Comparison of ENCODE assay signal across 8 cellular contexts in the genomic region with DNA sequence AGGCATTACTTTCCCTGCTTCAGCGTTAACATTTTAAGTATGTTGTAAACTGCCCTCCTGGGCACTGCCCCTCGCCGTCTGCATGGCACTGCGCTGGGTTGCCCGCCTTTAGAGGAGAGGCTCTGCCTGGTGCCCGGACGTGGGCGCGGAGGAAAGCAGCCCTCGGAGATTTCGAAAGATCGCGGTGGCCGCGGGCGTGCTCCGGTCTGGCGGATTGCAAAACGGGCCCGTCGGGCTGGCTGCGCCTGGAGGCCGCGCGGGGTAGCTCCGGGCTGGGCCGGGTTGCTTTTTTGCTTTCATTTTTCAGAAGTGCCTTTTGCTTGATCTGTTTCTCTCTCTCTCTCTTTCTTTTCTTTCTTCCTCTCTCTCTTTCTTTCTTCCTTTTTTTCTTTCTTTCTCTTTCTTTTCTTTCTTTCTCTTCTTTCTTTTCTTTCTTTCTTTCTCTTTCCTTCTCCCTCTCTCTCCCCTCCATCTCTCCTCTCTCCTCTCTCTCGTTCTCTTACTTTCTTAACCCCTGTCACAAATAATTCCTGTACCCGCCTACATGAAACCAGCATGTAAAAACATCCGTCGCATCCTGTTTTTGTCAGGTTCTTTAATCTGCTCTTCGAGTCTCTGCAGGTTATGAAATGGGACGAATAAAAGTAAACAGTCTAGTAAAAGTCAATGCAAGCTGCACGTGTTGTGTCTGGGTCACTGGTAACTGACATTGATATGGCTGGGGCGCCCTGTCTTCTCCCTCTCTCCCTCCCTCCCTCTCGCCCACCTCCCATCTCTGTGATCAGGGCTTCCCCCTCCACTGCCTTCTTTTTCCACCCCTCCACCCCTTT. TPM values are rescaled to one million over a fixed set of nuclear protein-coding genes. Genes with fewer than 3 reads are reported as not detected.
A peak's percentile ranks its signal among the peaks of the same experiment; 100 is the strongest.
DNase-seq lines count a peak whose midpoint lies in the region; ATAC-seq and TF ChIP-seq lines count a peak whose summit lies in the region.

No MANE protein-coding gene starts in this region.

- in situ Hi-C loops in KBM-7 (cut with MboI; ENCODE audit: low pct_unique_long_range_greater_than_20kb, low sequenced_read_pairs), result loop anchor here (25.0 kb wide), 1 partner anchor 730 kb away; no protein-coding TSS in a partner anchor

- TF ChIP-seq CTCF in GM10266 (IDR thresholded peaks at IDR 0.05; ENCODE audit: control insufficient read depth, insufficient read depth, low read depth, missing control alignments), result peak; percentile 6
- no peak for TF ChIP-seq CTCF in WI38 (IDR thresholded peaks at IDR 0.05; ENCODE audit: low read depth, low read length)
- TF ChIP-seq CTCF in colonic mucosa (IDR thresholded peaks at IDR 0.05), result peak; percentile 33
- TF ChIP-seq CTCF in left lung (IDR thresholded peaks at IDR 0.05), result peak; percentile 40 to 48

- H3K27me3 ChIP-seq in colonic mucosa, result peaks cover 26% of the 10 kb centered on the region
- peaks cover 0 to 62% of the 10 kb centered on the region in 2 donors for H3K27me3 ChIP-seq in left lung

- H3K4me1 ChIP-seq in colonic mucosa (no peaks in the 10 kb centered on the region), left lung (peaks cover 3 to 44% of the 10 kb centered on the region in 2 donors)

- no peaks in the 10 kb centered on the region for H3K36me3 ChIP-seq in colonic mucosa
- H3K36me3 ChIP-seq in left lung, result no peaks in the 10 kb centered on the region

- H3K9ac ChIP-seq in colonic mucosa (ENCODE audit: low read depth in 2 of 2, low read length in 2 of 2), result peak overlapping the region; percentile 3 to 8

- H3K4me3 ChIP-seq in WI38 (ENCODE audit: low read depth, low read length), result peak overlapping the region; percentile 93
- peak overlapping the region; percentile 52 for H3K4me3 ChIP-seq in colonic mucosa
- H3K4me3 ChIP-seq in left lung, result peak overlapping the region; percentile 57 to 65

- DNase-seq in GM10266 (ENCODE audit: extremely low spot score), result peak; percentile 70
- DNase-seq in KBM-7, result peak; percentile 78
- peak; percentile 63 for DNase-seq in colonic mucosa
- peak; percentile 81 to 95 for DNase-seq in left lung
- peak; percentile 51 to 53 for DNase-seq in stimulated activated CD4-positive, alpha-beta T cell treated with anti-CD3 and anti-CD28 coated beads, Interleukin-4, amount 100 ng/mL, for 4 hours
- no peak for DNase-seq in cerebellar cortex (ENCODE audit: low spot score)

- no peaks in the 10 kb centered on the region for H3K9me3 ChIP-seq in colonic mucosa
- no peaks in the 10 kb centered on the region for H3K9me3 ChIP-seq in left lung

- H3K27ac ChIP-seq in colonic mucosa (no peak overlapping the region), left lung (peak overlapping the region in 1 of 2 donors; percentile 18)

- ATAC-seq in GM21786 (IDR thresholded peaks at IDR 0.05; ENCODE audit: unreplicated experiment) (peak; percentile 52), left lung (peak; percentile 79)

- intact Hi-C loops in colonic mucosa (cut with DNase I) (no loop called here), left lung (cut with DNase I) (no loop called here)

RNA-seq across cellular contexts. Expression of a gene that starts 1.7 kb away (rescaled TPM):
- total RNA-seq in colonic mucosa (1 to 10 TPM in 1 of 2 donors, under 1 TPM in 1; 0.91 to 3.2 TPM), left lung (1 to 10 TPM; 2.1 to 3.7 TPM)
